In the genomic region with DNA sequence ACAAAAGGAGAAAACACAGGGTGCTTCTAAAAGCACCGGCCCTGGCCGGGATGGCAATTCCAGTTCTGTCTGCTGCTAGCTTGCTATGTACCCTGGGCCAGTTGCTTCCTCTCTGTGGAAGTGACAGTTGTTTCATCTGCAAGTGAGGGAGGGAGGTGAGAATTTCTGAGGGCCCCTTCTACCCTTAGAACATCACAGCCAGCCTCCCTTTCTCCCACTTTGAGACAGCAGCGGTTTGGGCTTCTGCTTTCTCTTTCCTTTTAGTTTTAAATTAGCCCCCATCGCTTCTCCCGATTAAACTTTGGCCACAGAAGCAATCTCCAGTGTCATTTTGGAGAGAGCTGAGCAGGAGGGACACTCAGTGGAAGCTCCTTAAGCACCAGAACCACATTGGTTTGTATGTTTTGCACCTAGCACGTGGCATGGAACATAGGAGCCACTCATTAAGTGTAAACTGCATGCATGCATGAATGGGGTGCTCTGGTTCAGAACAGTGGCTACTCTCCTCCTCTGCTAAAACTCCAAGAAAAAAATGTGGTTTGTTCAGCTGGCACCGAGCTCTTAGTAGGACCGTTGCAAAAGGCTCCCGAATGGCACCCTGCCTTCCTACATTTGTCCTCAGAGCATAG, we compare ENCODE assay signal across 7 cellular contexts. TPM values are rescaled to one million over a fixed set of nuclear protein-coding genes. Genes with fewer than 3 reads are reported as not detected.
DNase-seq lines count a peak whose midpoint lies in the region; ATAC-seq and TF ChIP-seq lines count a peak whose summit lies in the region.

No MANE protein-coding gene starts in this region.

- H3K36me3 Mint-ChIP-seq in HFFc6 (ENCODE audit: low read depth): peaks cover 44% of the 10 kb centered on the region

- H3K4me3 ChIP-seq in OCI-LY3 (ENCODE audit: low read length): peak overlapping the region; percentile 41
- H3K4me3 ChIP-seq in parathyroid adenoma (ENCODE audit: low read depth, low read length): no peak overlapping the region

- H2AFZ ChIP-seq in OCI-LY3 (ENCODE audit: low read depth, low read length): no peak overlapping the region
- H2AFZ ChIP-seq in parathyroid adenoma: no peak overlapping the region

- H4K20me1 ChIP-seq in OCI-LY3 (ENCODE audit: insufficient read depth, low read length): no peaks in the 10 kb centered on the region

- no peaks in the 10 kb centered on the region for H3K36me3 ChIP-seq in OCI-LY3 (replicated peaks; ENCODE audit: low read depth, low read length)
- no peaks in the 10 kb centered on the region for H3K36me3 ChIP-seq in parathyroid adenoma (ENCODE audit: control insufficient read depth, insufficient read depth, low read length)

- peaks cover 62% of the 10 kb centered on the region for H3K4me1 Mint-ChIP-seq in HFFc6 (ENCODE audit: low read depth)

- H3K27me3 ChIP-seq in OCI-LY3 (ENCODE audit: low read depth, low read length): no peaks in the 10 kb centered on the region
- H3K27me3 ChIP-seq in parathyroid adenoma (ENCODE audit: control insufficient read depth, insufficient read depth, low read length): no peaks in the 10 kb centered on the region

- DNase-seq in HFFc6 (no peak), NCI-H526 (lab: John Stamatoyannopoulos, UW) (no peak), DMS79 treated with DMSO at 0.1 percent for 48 hours (lab: John Stamatoyannopoulos, UW) (no peak), NCI-H345 treated with DMSO at 0.1 percent for 48 hours (lab: John Stamatoyannopoulos, UW; ENCODE audit: unreplicated experiment) (no peak)

- peak; percentile 53 for ATAC-seq in GM18868 (IDR thresholded peaks at IDR 0.05; ENCODE audit: unreplicated experiment)

- no peaks in the 10 kb centered on the region for H3K9me3 Mint-ChIP-seq in HFFc6

- H3K9ac ChIP-seq in OCI-LY3 (ENCODE audit: low read length): peak overlapping the region; percentile 13
- H3K9ac ChIP-seq in parathyroid adenoma: no peak overlapping the region

- H3K79me2 ChIP-seq in OCI-LY3 (ENCODE audit: low read length): no peaks in the 10 kb centered on the region
- no peaks in the 10 kb centered on the region for H3K79me2 ChIP-seq in parathyroid adenoma

- 0 out of 2 replicates have a peak overlapping the region, but pooled peaks have one; percentile 6 for H3K27ac Mint-ChIP-seq in HFFc6

- H3K4me3 Mint-ChIP-seq in HFFc6: no peak overlapping the region

- peak overlapping the region; percentile 78 for H3K4me2 ChIP-seq in OCI-LY3 (ENCODE audit: low read length)
- H3K4me2 ChIP-seq in parathyroid adenoma (ENCODE audit: low read length): no peak overlapping the region

- no peak overlapping the region for H3K27ac ChIP-seq in OCI-LY3 (ENCODE audit: low read length)
- peak overlapping the region; percentile 96 for H3K27ac ChIP-seq in parathyroid adenoma

- no peaks in the 10 kb centered on the region for H3K9me3 ChIP-seq in OCI-LY3 (ENCODE audit: insufficient read depth, low read length)
- no peaks in the 10 kb centered on the region for H3K9me3 ChIP-seq in parathyroid adenoma (ENCODE audit: control insufficient read depth, low read length)

- peaks cover 48% of the 10 kb centered on the region for H3K4me1 ChIP-seq in OCI-LY3 (ENCODE audit: low read length)
- H3K4me1 ChIP-seq in parathyroid adenoma: peaks cover 77% of the 10 kb centered on the region

- peaks cover 14% of the 10 kb centered on the region for H3K27me3 Mint-ChIP-seq in HFFc6 (ENCODE audit: insufficient read depth)

- TF ChIP-seq CTCF in HFFc6 (IDR thresholded peaks at IDR 0.05) (no peak), OCI-LY3 (IDR thresholded peaks at IDR 0.05; ENCODE audit: low read depth, low read length) (no peak), parathyroid adenoma (IDR thresholded peaks at IDR 0.05) (no peak)

RNA-seq across cellular contexts. Expression of gene TNIP1, which starts 17.5 kb away (rescaled TPM):
- total RNA-seq in HFFc6 (2021; fragmentation: NEBNext Ultra II Directional; extraction: Animal tissue kit (Norgen Biotek cat#: 25700)): 100 to 1,000 TPM in 1 of 6 experiments, 10 to 100 TPM in 5; 81.5 to 105 (median 89.5) TPM

RNA-seq across cellular contexts. Expression of gene ANXA6, which starts 59.3 kb away (rescaled TPM):
- total RNA-seq in HFFc6 (2021; fragmentation: NEBNext Ultra II Directional; extraction: Animal tissue kit (Norgen Biotek cat#: 25700)): 100 to 1,000 TPM; 507 to 578 (median 546) TPM
